In genomic region chr21:37266515-37267221, GRCh38 we compare ENCODE assay signal across 8 cellular contexts. TPM values are rescaled to one million over a fixed set of nuclear protein-coding genes. Genes with fewer than 3 reads are reported as not detected.
DNase-seq lines count a peak whose midpoint lies in the region; ATAC-seq and TF ChIP-seq lines count a peak whose summit lies in the region.

No MANE protein-coding gene starts in this region.

- intact Hi-C loops in lower lobe of right lung (cut with DNase I) = no loop called here

- H3K27me3 ChIP-seq in OCI-LY3 (ENCODE audit: low read depth, low read length) (no peaks in the 10 kb centered on the region), lower lobe of right lung (ENCODE audit: low read depth) (no peaks in the 10 kb centered on the region), tibial nerve (no peaks in the 10 kb centered on the region)

- TF ChIP-seq CTCF in OCI-LY3 (IDR thresholded peaks at IDR 0.05; ENCODE audit: low read depth, low read length) (no peak), choroid plexus epithelial cell (conservative IDR thresholded peaks at IDR 0.05; ENCODE audit: low read depth, low read length) (no peak), lower lobe of right lung (IDR thresholded peaks at IDR 0.05) (no peak), tibial nerve (IDR thresholded peaks at IDR 0.05) (no peak)

- H3K9me3 ChIP-seq in OCI-LY3 (ENCODE audit: insufficient read depth, low read length) (no peaks in the 10 kb centered on the region), lower lobe of right lung (no peaks in the 10 kb centered on the region), tibial nerve (no peaks in the 10 kb centered on the region)

- peak overlapping the region; percentile 24; the same call in 1 of the 2 replicates for H2AFZ ChIP-seq in OCI-LY3 (ENCODE audit: low read depth, low read length)

- H4K20me1 ChIP-seq in OCI-LY3 (ENCODE audit: insufficient read depth, low read length) = no peaks in the 10 kb centered on the region; the same call in 1 of the 2 replicates

- peak overlapping the region; percentile 88 for H3K27ac ChIP-seq in OCI-LY3 (ENCODE audit: low read length)
- H3K27ac ChIP-seq in lower lobe of right lung = peak overlapping the region; percentile 98
- H3K27ac ChIP-seq in tibial nerve = peak overlapping the region; percentile 96 to 98 (median 98)

- H3K36me3 ChIP-seq in OCI-LY3 (replicated peaks; ENCODE audit: low read depth, low read length) (no peaks in the 10 kb centered on the region), lower lobe of right lung (no peaks in the 10 kb centered on the region), tibial nerve (no peaks in the 10 kb centered on the region)

- ATAC-seq in GM18907 (IDR thresholded peaks at IDR 0.05; ENCODE audit: unreplicated experiment) (peak; percentile 11), HG03135 (IDR thresholded peaks at IDR 0.05; ENCODE audit: unreplicated experiment) (peak; percentile 14), lower lobe of right lung (peak; percentile 25 to 41)

- H3K4me1 ChIP-seq in OCI-LY3 (ENCODE audit: low read length) = peaks cover 10% of the 10 kb centered on the region
- H3K4me1 ChIP-seq in lower lobe of right lung = peaks cover 36% of the 10 kb centered on the region
- peaks cover 0 to 32% (median 12%) of the 10 kb centered on the region in 4 donors for H3K4me1 ChIP-seq in tibial nerve

- H3K9ac ChIP-seq in OCI-LY3 (ENCODE audit: low read length) = peak overlapping the region; percentile 79

- TF ChIP-seq POLR2A in tibial nerve (IDR thresholded peaks at IDR 0.05) = no peak

- H3K4me3 ChIP-seq in OCI-LY3 (ENCODE audit: low read length) = peak overlapping the region; percentile 84
- H3K4me3 ChIP-seq in choroid plexus epithelial cell (ENCODE audit: low read depth, low read length) = peak overlapping the region; percentile 85
- H3K4me3 ChIP-seq in lower lobe of right lung = peak overlapping the region; percentile 87
- peak overlapping the region; percentile 80 to 92 (median 90) for H3K4me3 ChIP-seq in tibial nerve

- peak overlapping the region; percentile 92 for H3K4me2 ChIP-seq in OCI-LY3 (ENCODE audit: low read length)

- 1 to 3% methylated on average over 29 to 34 of the region's 39 CpGs for WGBS in tibial nerve, 2 donors

- DNase-seq in COLO668 (lab: John Stamatoyannopoulos, UW; ENCODE audit: unreplicated experiment) = peak; percentile 96
- DNase-seq in choroid plexus epithelial cell (ENCODE audit: low read depth) = peak; percentile 51
- peak; percentile 80 for DNase-seq in lower lobe of right lung
- DNase-seq in tibial nerve (ENCODE audit: low spot score in 2 of 2) = no peak
- DNase-seq in activated CD8-positive, alpha-beta memory T cell treated with anti-CD3 and anti-CD28 coated beads for 24 hours = no peak

- TF ChIP-seq EP300 in tibial nerve (IDR thresholded peaks at IDR 0.05) = no peak

- H3K79me2 ChIP-seq in OCI-LY3 (ENCODE audit: low read length) = peaks cover 46% of the 10 kb centered on the region

RNA-seq across cellular contexts. Expression of gene VPS26C, which starts 0.5 kb away (rescaled TPM):
- 62.2 TPM for total RNA-seq in lower lobe of right lung
- total RNA-seq in tibial nerve = 10 to 100 TPM; 34.7 to 55.8 (median 51.6) TPM

Comparison
In these comparisons a context has a peak if more than half of its experiments do, and no peak if none do; other contexts are left out.
1. DNase-seq: peak in COLO668 (single experiment), choroid plexus epithelial cell (single experiment) and lower lobe of right lung (single experiment); none in tibial nerve (0 of 2) and activated CD8-positive, alpha-beta memory T cell treated with anti-CD3 and anti-CD28 coated beads for 24 hours (single experiment).
2. Peak in every context shown above with its lines, with median percentiles within 50 percentile points of each other: ATAC-seq, H3K27ac ChIP-seq and H3K4me3 ChIP-seq.